ENCODE assay signal across 12 cellular contexts in the genomic region with DNA sequence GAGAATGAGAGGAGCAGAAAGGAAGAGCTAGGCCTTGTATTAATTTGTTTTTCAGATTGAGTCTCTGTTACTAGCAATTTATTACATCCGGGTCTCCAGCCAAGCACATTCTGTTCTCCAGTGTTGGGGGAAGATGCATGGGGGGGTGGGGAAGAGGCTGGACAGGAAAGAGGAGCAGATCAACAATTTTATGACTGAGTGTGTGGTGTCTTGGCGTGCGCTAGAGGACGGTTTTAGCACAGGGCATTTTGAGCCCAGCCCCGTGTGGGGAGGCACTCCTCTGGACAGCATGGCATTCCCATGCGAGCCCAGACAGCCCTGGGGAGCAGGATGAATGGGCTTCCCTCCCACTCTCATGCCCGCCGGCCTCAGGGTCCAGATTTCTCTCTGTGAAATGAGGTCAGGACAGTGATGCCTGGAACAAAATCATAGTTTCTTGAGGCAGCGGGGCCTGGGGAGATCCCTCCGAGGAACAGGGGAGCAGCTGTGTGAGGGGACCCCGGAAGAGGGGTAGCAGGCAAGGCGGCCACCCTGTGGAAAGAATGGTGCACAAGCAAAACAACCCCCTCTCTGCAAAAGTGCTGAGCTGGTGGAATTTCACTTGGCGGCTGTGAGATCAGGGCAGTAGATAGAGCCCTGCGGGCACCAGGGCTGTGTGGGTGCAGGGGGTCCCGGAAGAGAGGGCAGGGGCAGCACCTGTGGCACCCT. TPM values are rescaled to one million over a fixed set of nuclear protein-coding genes. Genes with fewer than 3 reads are reported as not detected.
DNase-seq lines count a peak whose midpoint lies in the region; ATAC-seq and TF ChIP-seq lines count a peak whose summit lies in the region.
"Had no signal": no experiment of that assay in that cellular context is flagged by ENCODE, and none has a peak within 500 bp of the region (broad histone marks: within the 10 kb centered on the region; RNA-seq: fewer than 3 reads in every experiment).

No MANE protein-coding gene starts in this region.

- intact Hi-C loops in breast epithelium (cut with DNase I; ENCODE audit: low total_unique reads) (no loop called here), right cardiac atrium (cut with DNase I) (no loop called here), posterior vena cava (cut with DNase I) (no loop called here)

- ATAC-seq in right cardiac atrium, result peak; percentile 30 to 52
- no peak for ATAC-seq in HG02981 (IDR thresholded peaks at IDR 0.05; ENCODE audit: unreplicated experiment)
- no peak for ATAC-seq in GM18511 (IDR thresholded peaks at IDR 0.05; ENCODE audit: unreplicated experiment)
- ATAC-seq in HG02763 (IDR thresholded peaks at IDR 0.05; ENCODE audit: unreplicated experiment), result no peak

- H3K27me3 ChIP-seq in breast epithelium (no peaks in the 10 kb centered on the region), right cardiac atrium (ENCODE audit: control insufficient read depth, insufficient read depth) (no peaks in the 10 kb centered on the region)
- H3K27me3 ChIP-seq: BLaER1 had no signal

- TF ChIP-seq CTCF in breast epithelium (IDR thresholded peaks at IDR 0.05), result no peak

- H3K36me3 ChIP-seq in breast epithelium, result no peaks in the 10 kb centered on the region
- H3K36me3 ChIP-seq: BLaER1 had no signal

- H3K27ac ChIP-seq in breast epithelium (peak overlapping the region; percentile 92 to 95), right cardiac atrium (ENCODE audit: low read length) (peak overlapping the region; percentile 51)
- H3K27ac ChIP-seq: BLaER1 had no signal

- H3K4me3 ChIP-seq in breast epithelium, result peak overlapping the region in 2 of 3 donors; percentile 24 to 47
- H3K4me3 ChIP-seq in right cardiac atrium (ENCODE audit: low read length), result no peak overlapping the region
- H3K4me3 ChIP-seq: BLaER1 had no signal

- peak; percentile 37 for DNase-seq in Ammon's horn (ENCODE audit: low spot score)
- peak in 1 of 2 donors; percentile 89 for DNase-seq in breast epithelium (ENCODE audit: low spot score in 2 of 2)
- peak in 2 of 3 donors; percentile 53 to 73 for DNase-seq in right cardiac atrium
- peak; percentile 89 for DNase-seq in posterior vena cava (ENCODE audit: low spot score)
- no peak for DNase-seq in NCI-H82 treated with DMSO at 0.1 percent for 48 hours (lab: John Stamatoyannopoulos, UW; ENCODE audit: unreplicated experiment)
- DNase-seq: activated CD8-positive, alpha-beta memory T cell treated with anti-CD3 and anti-CD28 coated beads for 24 hours; MM.1S; occipital lobe had no signal

- no peaks in the 10 kb centered on the region for H3K9me3 ChIP-seq in breast epithelium
- no peaks in the 10 kb centered on the region for H3K9me3 ChIP-seq in right cardiac atrium (ENCODE audit: control insufficient read depth, low read length)
- H3K9me3 ChIP-seq: BLaER1 had no signal

- H3K4me1 ChIP-seq in breast epithelium (peaks cover 26 to 36% of the 10 kb centered on the region in 2 donors), right cardiac atrium (ENCODE audit: control insufficient read depth, insufficient read depth, low read length) (peaks cover 26% of the 10 kb centered on the region)

- TF ChIP-seq POLR2A in breast epithelium (IDR thresholded peaks at IDR 0.05), result no peak

- WGBS in right cardiac atrium, result 46% methylated on average over 15 of the region's 15 CpGs

RNA-seq across cellular contexts. Expression of a gene that starts 16.3 kb away (rescaled TPM):
- total RNA-seq in breast epithelium, result 10 to 100 TPM; 22.9 to 34.7 (median 31.9) TPM
- total RNA-seq in right cardiac atrium, result 10 to 100 TPM; 11.4 to 17.9 (median 12.6) TPM
- 9.4 TPM for polyA plus RNA-seq in right cardiac atrium
- total RNA-seq in posterior vena cava, result 10 to 100 TPM; 43.6 to 47.0 TPM

Comparison
In these comparisons a context has a peak if more than half of its experiments do, and no peak if none do; other contexts are left out.
1. ATAC-seq: peak in right cardiac atrium (2 of 2); none in HG02981 (single experiment), GM18511 (single experiment) and HG02763 (single experiment).